ENCODE assay signal across 11 cellular contexts in genomic region chr2:101820519-101820918, GRCh38.
DNase-seq lines count a peak whose midpoint lies in the region; ATAC-seq, FAIRE-seq and TF ChIP-seq lines count a peak whose summit lies in the region.
"Had no signal": no experiment of that assay in that cellular context is flagged by ENCODE, and none has a peak within 500 bp of the region (broad histone marks: within the 10 kb centered on the region; RNA-seq: fewer than 3 reads in every experiment).

No MANE protein-coding gene starts in this region.

- 85% methylated on average over 4 of the region's 4 CpGs for WGBS in HUES64
- WGBS in K562 (ENCODE audit: insufficient coverage, low coverage, missing lambda C conversion rate): 21% methylated on average over 4 of the region's 4 CpGs
- no CpG with 5 or more reads among the region's 4 CpGs for WGBS in mesendoderm (ENCODE audit: extremely low coverage, insufficient coverage, low lambda C conversion rate)

- peak; percentile 71 for FAIRE-seq in K562 (lab: Jason Lieb, UNC)

- H2BK5ac ChIP-seq in mesendoderm (ENCODE audit: low read length): no peak overlapping the region

- CTCF ChIA-PET in CD8-positive, alpha-beta memory T cell (lab: Charles Lee): interaction anchor here (1.0 kb wide), 2 partner anchors 10 to 11 kb away, joined by 3 read pairs; no protein-coding TSS in a partner anchor
- CTCF ChIA-PET in K562 (lab: Yijun Ruan, JAX; ENCODE audit: low intra/inter-chr PET ratio): interaction anchor here (0.6 kb wide), 1 partner anchor 36 kb away, joined by 3 read pairs; no protein-coding TSS in a partner anchor

- H3K4me1 Mint-ChIP-seq in CD8-positive, alpha-beta memory T cell: peaks cover 62 to 84% (median 84%) of the 10 kb centered on the region in 3 donors
- peaks cover 63% of the 10 kb centered on the region for H3K4me1 Mint-ChIP-seq in nephron progenitor cell

- peaks cover 23% of the 10 kb centered on the region for H3K79me1 ChIP-seq in mesendoderm (ENCODE audit: low read length)

- intact Hi-C loops in K562 (cut with micrococcal nuclease): no loop called here

- H3K27ac Mint-ChIP-seq in CD8-positive, alpha-beta memory T cell: peak overlapping the region in 6 of 8 donors; percentile 19 to 69 (median 63)
- H3K27ac Mint-ChIP-seq in nephron progenitor cell: no peak overlapping the region

- H3K27ac ChIP-seq in CD8-positive, alpha-beta memory T cell (ENCODE audit: low read depth, low read length): no peak overlapping the region
- H3K27ac ChIP-seq in HUES64 (ENCODE audit: low read depth, low read length) (0 out of 2 replicates have a peak overlapping the region, but pooled peaks have one; percentile 12), K562 (ENCODE audit: extremely low read depth, low read depth, low read length) (peak overlapping the region; percentile 36; the same call in 2 of the 3 replicates), mesendoderm (ENCODE audit: low read depth, low read length) (no peak overlapping the region)
- H3K27ac ChIP-seq: neutrophil had no signal

- H3K9me3 Mint-ChIP-seq in CD8-positive, alpha-beta memory T cell: no peaks in the 10 kb centered on the region
- H3K9me3 Mint-ChIP-seq in nephron progenitor cell: no peaks in the 10 kb centered on the region

- H2BK120ac ChIP-seq in mesendoderm (ENCODE audit: low read depth, low read length): no peak overlapping the region

- no peak overlapping the region for H2AK5ac ChIP-seq in mesendoderm (ENCODE audit: low read length)

- no peak overlapping the region for H4K8ac ChIP-seq in mesendoderm (ENCODE audit: low read depth, low read length)

- H3K4me2 ChIP-seq in K562 (ENCODE audit: insufficient read depth, low read length) (peak overlapping the region; percentile 12; the same call in 1 of the 2 replicates), mesendoderm (ENCODE audit: low read length) (no peak overlapping the region)

- no peak overlapping the region for H3K56ac ChIP-seq in mesendoderm (ENCODE audit: low read length)

- BruUV-seq in K562 (replicated peaks; lab: Mats Ljungman, UMichigan): no TSS peak

- no peaks in the 10 kb centered on the region for H3K9me1 ChIP-seq in K562 (ENCODE audit: control insufficient read depth, insufficient read depth, low read length)

- no peaks in the 10 kb centered on the region for H3K27me3 ChIP-seq in CD8-positive, alpha-beta memory T cell (ENCODE audit: insufficient read depth, low read length, poor library complexity, severe bottlenecking)
- H3K27me3 ChIP-seq in HUES64 (ENCODE audit: insufficient read depth, low read length) (no peaks in the 10 kb centered on the region), K562 (ENCODE audit: control insufficient read depth in 2 of 2, insufficient read depth in 2 of 2, low read length in 2 of 2) (no peaks in the 10 kb centered on the region), mesendoderm (ENCODE audit: insufficient read depth, low read length, poor library complexity) (no peaks in the 10 kb centered on the region)
- H3K27me3 ChIP-seq: neutrophil had no signal

- 0 out of 2 replicates have a peak, but pooled peaks cover 2% of the 10 kb centered on the region for H4K20me1 ChIP-seq in K562 (replicated peaks; ENCODE audit: control insufficient read depth, insufficient read depth, low read length)

- TF ChIP-seq POLR2A in K562 (conservative IDR thresholded peaks at IDR 0.05): no peak

- no peak for TF ChIP-seq CTCF in K562 (IDR thresholded peaks at IDR 0.05 in 2 of 3, conservative IDR thresholded peaks at IDR 0.05 in 1 of 3; ENCODE audit: insufficient read depth in 2 of 3, low read depth in 1 of 3, low read length in 3 of 3)
- TF ChIP-seq CTCF in nephron progenitor cell (IDR thresholded peaks at IDR 0.05): no peak

- no peak for TF ChIP-seq EP300 in K562 (IDR thresholded peaks at IDR 0.05; ENCODE audit: low read length)

- peaks cover 6% of the 10 kb centered on the region for H3K36me3 ChIP-seq in CD8-positive, alpha-beta memory T cell (ENCODE audit: insufficient read depth, low read length)
- peaks cover 10% of the 10 kb centered on the region for H3K36me3 ChIP-seq in HUES64 (ENCODE audit: insufficient read depth, low read length)
- H3K36me3 ChIP-seq in K562 (ENCODE audit: control insufficient read depth, insufficient read depth, low read length): peaks cover 8% of the 10 kb centered on the region; the same call in 2 of the 3 replicates
- no peaks in the 10 kb centered on the region for H3K36me3 ChIP-seq in mesendoderm (ENCODE audit: control insufficient read depth, insufficient read depth, low read length)

- TF ChIP-seq RAD21 in K562 (CRISPR knock-in tag; conservative IDR thresholded peaks at IDR 0.05 in 1 of 2, IDR thresholded peaks at IDR 0.05 in 1 of 2): no peak

- H3K79me2 ChIP-seq in K562 (ENCODE audit: control insufficient read depth, insufficient read depth, low read length) (peaks cover 70% of the 10 kb centered on the region), mesendoderm (ENCODE audit: control insufficient read depth, insufficient read depth, low read length) (peaks cover 55% of the 10 kb centered on the region)

- H3K36me3 Mint-ChIP-seq in CD8-positive, alpha-beta memory T cell: peaks cover 0 to 4% (median 2%) of the 10 kb centered on the region in 3 donors
- peaks cover 13% of the 10 kb centered on the region for H3K36me3 Mint-ChIP-seq in nephron progenitor cell (ENCODE audit: low read depth)

- no peak for DNase-seq in CD8-positive, alpha-beta memory T cell
- DNase-seq in K562 (ENCODE audit: extremely low read depth in 1 of 4, low spot score in 3 of 4) (peak in 2 of 4 experiments; percentile 35 to 68), mesendoderm (peak; percentile 54), T-helper 9 cell (no peak), NCI-H146 treated with DMSO at 0.1 percent for 48 hours (lab: John Stamatoyannopoulos, UW; ENCODE audit: unreplicated experiment) (no peak), inferior parietal cortex (ENCODE audit: extremely low spot score) (no peak), nephron progenitor cell (no peak)
- DNase-seq: activated CD4-positive, alpha-beta T cell treated with anti-CD3 and anti-CD28 coated beads for 4 hours; NCI-H2029 treated with DMSO at 0.1 percent for 48 hours had no signal

- no peak overlapping the region for H3K9ac ChIP-seq in HUES64 (ENCODE audit: low read depth, low read length)
- H3K9ac ChIP-seq in K562 (ENCODE audit: insufficient read depth in 1 of 2, low read depth in 2 of 2, low read length in 2 of 2): no peak overlapping the region
- no peak overlapping the region for H3K9ac ChIP-seq in mesendoderm (ENCODE audit: low read length)

- H4K5ac ChIP-seq in mesendoderm (ENCODE audit: low read length): no peak overlapping the region

- no peak overlapping the region for H2BK15ac ChIP-seq in mesendoderm (replicated peaks; ENCODE audit: low read depth)

- no peak overlapping the region for H3K4me3 Mint-ChIP-seq in CD8-positive, alpha-beta memory T cell
- H3K4me3 Mint-ChIP-seq in nephron progenitor cell: no peak overlapping the region

- H3K9me3 ChIP-seq in CD8-positive, alpha-beta memory T cell (ENCODE audit: low read length): no peaks in the 10 kb centered on the region
- H3K9me3 ChIP-seq in HUES64 (ENCODE audit: insufficient read depth, low read depth, low read length) (no peaks in the 10 kb centered on the region), K562 (replicated peaks; ENCODE audit: control insufficient read depth, insufficient read depth, low read depth, low read length) (no peaks in the 10 kb centered on the region; the same call in 1 of the 2 replicates)
- H3K9me3 ChIP-seq: neutrophil had no signal

- POLR2A ChIA-PET in CD8-positive, alpha-beta memory T cell (lab: Charles Lee): no interaction called here
- POLR2A ChIA-PET in K562 (lab: Yijun Ruan, JAX): interaction anchor here (1.0 kb wide), 1 partner anchor 18 kb away, joined by 4 read pairs; no protein-coding TSS in a partner anchor

- H2AFZ ChIP-seq in K562 (ENCODE audit: low read depth, low read length): no peak overlapping the region

- peak; percentile 81 for ATAC-seq in K562

- no peaks in the 10 kb centered on the region for H3K27me3 Mint-ChIP-seq in CD8-positive, alpha-beta memory T cell
- no peaks in the 10 kb centered on the region for H3K27me3 Mint-ChIP-seq in nephron progenitor cell (ENCODE audit: low read depth, poor library complexity)

- H3K4ac ChIP-seq in mesendoderm (ENCODE audit: low read depth, low read length): no peak overlapping the region

- no peak overlapping the region for H3K23ac ChIP-seq in mesendoderm (ENCODE audit: low read length)

- H3K4me3 ChIP-seq in CD8-positive, alpha-beta memory T cell (ENCODE audit: low read length): no peak overlapping the region
- H3K4me3 ChIP-seq in HUES64 (ENCODE audit: low read length): no peak overlapping the region
- no peak overlapping the region for H3K4me3 ChIP-seq in K562
- no peak overlapping the region for H3K4me3 ChIP-seq in mesendoderm (ENCODE audit: low read length)

- peaks cover 36% of the 10 kb centered on the region for H3K4me1 ChIP-seq in CD8-positive, alpha-beta memory T cell (ENCODE audit: insufficient read depth, low read length)
- H3K4me1 ChIP-seq in HUES64 (ENCODE audit: insufficient read depth, low read length) (peaks cover 67% of the 10 kb centered on the region), K562 (replicated peaks in 1 of 2; ENCODE audit: control insufficient read depth in 2 of 2, insufficient read depth in 2 of 2, low read length in 2 of 2) (peaks cover 0 to 20% of the 10 kb centered on the region in 2 experiments; a peak in 4 of 5 replicates), mesendoderm (ENCODE audit: control insufficient read depth, low read depth, low read length) (peaks cover 5% of the 10 kb centered on the region)

- no peak overlapping the region for H3K18ac ChIP-seq in mesendoderm (ENCODE audit: low read length)

- in situ Hi-C loops in K562 (cut with MboI): loop anchor here (5.0 to 10.0 kb wide), 2 partner anchors 48 to 406 kb away; no protein-coding TSS in a partner anchor

TF ChIP-seq in K562, 482 proteins besides CTCF, POLR2A, EP300 and RAD21 (continues in another document):
- TF ChIP-seq MAX (CRISPR knock-in tag; IDR thresholded peaks at IDR 0.05) (peak; percentile 53; the same call in 1 of the 2 replicates), FOXK2 (conservative IDR thresholded peaks at IDR 0.05 in 1 of 2, IDR thresholded peaks at IDR 0.05 in 1 of 2; ENCODE audit: low read depth in 2 of 2) (0 out of 4 replicates have a peak, but pooled peaks of 1 of the 2 experiments have one; percentile 29), MBD2 (IDR thresholded peaks at IDR 0.05; ENCODE audit: borderline replicate concordance, low read depth) (no peak), ZNF57 (CRISPR knock-in tag; IDR thresholded peaks at IDR 0.05) (no peak)

Comparison
In these comparisons a context has a peak if more than half of its experiments do, and no peak if none do; other contexts are left out.
1. H3K27ac ChIP-seq: peak in HUES64 (single experiment) and K562 (single experiment); none in CD8-positive, alpha-beta memory T cell (single experiment) and mesendoderm (single experiment).